ENCODE assay signal across 9 cellular contexts in the genomic region with DNA sequence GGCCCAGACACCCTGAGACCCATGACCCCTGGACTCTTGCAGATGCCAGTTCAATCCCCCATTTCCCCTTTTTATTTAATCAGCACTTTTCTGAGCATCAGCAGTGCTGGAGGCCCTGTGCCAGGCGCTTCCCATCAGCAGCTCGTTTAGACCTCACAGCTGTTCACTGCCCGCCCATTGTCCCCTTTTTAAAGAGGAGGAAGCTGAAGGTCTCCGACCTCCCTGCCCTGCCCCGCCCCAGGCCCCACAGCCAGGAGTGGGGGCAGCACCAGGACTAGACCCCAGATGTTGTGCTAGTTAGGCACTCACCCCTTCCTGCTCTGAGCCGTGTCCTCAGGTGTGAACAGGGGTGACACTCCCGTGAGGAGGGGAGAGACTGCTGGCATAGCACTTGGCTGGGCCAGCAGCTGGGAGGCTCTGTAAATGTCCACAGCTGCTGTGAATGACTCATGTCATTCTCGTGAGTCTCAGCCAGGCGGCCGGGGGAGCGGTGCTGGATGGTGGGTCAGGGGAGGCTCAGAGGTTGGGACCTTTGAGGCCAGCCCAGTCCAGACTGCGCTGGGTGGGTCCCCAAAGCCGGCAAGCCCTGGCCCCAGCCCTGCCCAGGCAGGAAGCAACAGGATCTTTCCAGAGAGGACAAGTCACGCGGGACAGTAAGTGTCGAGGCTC. TPM values are rescaled to one million over a fixed set of nuclear protein-coding genes. Genes with fewer than 3 reads are reported as not detected.
DNase-seq lines count a peak whose midpoint lies in the region; ATAC-seq and TF ChIP-seq lines count a peak whose summit lies in the region.
"Had no signal": no experiment of that assay in that cellular context is flagged by ENCODE, and none has a peak within 500 bp of the region (broad histone marks: within the 10 kb centered on the region; RNA-seq: fewer than 3 reads in every experiment).

No MANE protein-coding gene starts in this region.

- in situ Hi-C loops in GM23248 (cut with MboI), result no loop called here

- H3K36me3 ChIP-seq in GM23248 (ENCODE audit: low read depth) (no peaks in the 10 kb centered on the region), SK-N-SH (replicated peaks in 1 of 2; ENCODE audit: control insufficient read depth in 1 of 2, insufficient read depth in 2 of 2, low read length in 1 of 2) (no peaks in the 10 kb centered on the region), sigmoid colon (no peaks in the 10 kb centered on the region)

- TF ChIP-seq CTCF in SK-N-SH (IDR thresholded peaks at IDR 0.05) (no peak), sigmoid colon (IDR thresholded peaks at IDR 0.05) (no peak)

- no peak overlapping the region for H3K9ac ChIP-seq in GM23248
- no peak overlapping the region for H3K9ac ChIP-seq in SK-N-SH

- intact Hi-C loops in left cardiac atrium (cut with DNase I) (loop anchor here in 1 of 2 donors (10.0 kb wide), 1 partner anchor 61 kb away; no protein-coding TSS in a partner anchor), sigmoid colon (cut with DNase I) (no loop called here)

- H3K4me2 ChIP-seq in GM23248 (ENCODE audit: unreplicated experiment), result no peak overlapping the region
- no peak overlapping the region for H3K4me2 ChIP-seq in SK-N-SH
- H3K4me2 ChIP-seq: PC-9 had no signal

- H3K4me1 ChIP-seq in GM23248 (ENCODE audit: insufficient read depth), result 0 out of 2 replicates have a peak, but pooled peaks cover 2% of the 10 kb centered on the region
- peaks cover 0 to 10% of the 10 kb centered on the region in 2 experiments; a peak in 1 of 4 replicates for H3K4me1 ChIP-seq in SK-N-SH (ENCODE audit: control insufficient read depth in 1 of 2, insufficient read depth in 2 of 2, low read depth in 1 of 2, low read length in 1 of 2)
- H3K4me1 ChIP-seq in sigmoid colon, result peaks cover 0 to 29% (median 24%) of the 10 kb centered on the region in 4 donors

- peak; percentile 69 to 83 for ATAC-seq in left cardiac atrium
- ATAC-seq in T-cell (replicated peaks in 1 of 4), result no peak
- no peak for ATAC-seq in GM21381 (IDR thresholded peaks at IDR 0.05; ENCODE audit: unreplicated experiment)
- ATAC-seq in HG02588 (IDR thresholded peaks at IDR 0.05; ENCODE audit: unreplicated experiment), result no peak

- H3K27me3 ChIP-seq in GM23248 (replicated peaks; ENCODE audit: insufficient read depth) (peaks cover 20% of the 10 kb centered on the region; the same call in 1 of the 2 replicates), SK-N-SH (ENCODE audit: insufficient read depth) (no peaks in the 10 kb centered on the region), sigmoid colon (no peaks in the 10 kb centered on the region)

- CTCF ChIA-PET in SK-N-SH (lab: Yijun Ruan, JAX) (interaction anchor here (1.9 to 4.1 kb wide), 2 partner anchors 20 to 21 kb away, joined by 4 to 21 read pairs; no protein-coding TSS in a partner anchor), T-cell (lab: Charles Lee) (no interaction called here)

- H3K9me3 Mint-ChIP-seq in T-cell, result no peaks in the 10 kb centered on the region

- H3K4me3 Mint-ChIP-seq in T-cell, result no peak overlapping the region

- H3K27ac Mint-ChIP-seq in T-cell, result no peak overlapping the region

- no peaks in the 10 kb centered on the region for H3K36me3 Mint-ChIP-seq in T-cell

- no peak for TF ChIP-seq RAD21 in SK-N-SH (IDR thresholded peaks at IDR 0.05; ENCODE audit: low read length)

- H4K20me1 ChIP-seq in GM23248 (ENCODE audit: insufficient read depth), result no peaks in the 10 kb centered on the region
- H4K20me1 ChIP-seq in SK-N-SH (ENCODE audit: insufficient read depth), result no peaks in the 10 kb centered on the region

- no peak overlapping the region; the same call in 1 of the 2 replicates for H2AFZ ChIP-seq in GM23248
- H2AFZ ChIP-seq in SK-N-SH (ENCODE audit: low read depth), result no peak overlapping the region
- H2AFZ ChIP-seq: PC-9 had no signal

- H3K9me3 ChIP-seq in GM23248 (ENCODE audit: low read depth) (no peaks in the 10 kb centered on the region), SK-N-SH (no peaks in the 10 kb centered on the region), sigmoid colon (no peaks in the 10 kb centered on the region)

- H3K4me3 ChIP-seq in GM23248, result no peak overlapping the region
- H3K4me3 ChIP-seq in SK-N-SH (ENCODE audit: low read depth in 2 of 2, low read length in 1 of 2), result no peak overlapping the region
- no peak overlapping the region for H3K4me3 ChIP-seq in sigmoid colon
- H3K4me3 ChIP-seq: PC-9 had no signal

- TF ChIP-seq EP300 in SK-N-SH (IDR thresholded peaks at IDR 0.05; ENCODE audit: borderline replicate concordance in 1 of 2, low read depth in 1 of 2, low read length in 1 of 2) (no peak), sigmoid colon (IDR thresholded peaks at IDR 0.05) (no peak)

- H3K4me1 Mint-ChIP-seq in T-cell, result no peaks in the 10 kb centered on the region

- H3K79me2 ChIP-seq in GM23248 (ENCODE audit: insufficient read depth) (no peaks in the 10 kb centered on the region), SK-N-SH (ENCODE audit: insufficient read depth) (no peaks in the 10 kb centered on the region)

- H3K27ac ChIP-seq in GM23248, result no peak overlapping the region
- H3K27ac ChIP-seq in SK-N-SH (ENCODE audit: low read depth in 2 of 2, low read length in 1 of 2), result no peak overlapping the region
- peak overlapping the region; percentile 37 to 78 (median 53) for H3K27ac ChIP-seq in sigmoid colon
- H3K27ac ChIP-seq: PC-9 had no signal

- H3K27me3 Mint-ChIP-seq in T-cell, result no peaks in the 10 kb centered on the region

- WGBS in GM23248 (ENCODE audit: low coverage in 1 of 2, low lambda C conversion rate in 2 of 2, missing lambda C conversion rate in 2 of 2), 2 experiments, result 6 to 7% methylated on average over 15 to 16 of the region's 16 CpGs
- WGBS in SK-N-SH (ENCODE audit: low lambda C conversion rate), result 63% methylated on average over 9 of the region's 16 CpGs
- WGBS in sigmoid colon, 2 donors, result 21 to 47% methylated on average over 16 of the region's 16 CpGs

- DNase-seq in GM23248, result peak; percentile 69
- peak; percentile 32 for DNase-seq in SK-N-SH
- peak; percentile 69 for DNase-seq in left cardiac atrium
- peak; percentile 76 for DNase-seq in sigmoid colon
- no peak for DNase-seq in NCI-H1436 treated with DMSO at 0.1 percent for 48 hours (lab: John Stamatoyannopoulos, UW)
- no peak for DNase-seq in T-cell
- DNase-seq: PC-9 had no signal

- no peaks in the 10 kb centered on the region for H3K9me2 ChIP-seq in GM23248 (ENCODE audit: insufficient read depth)
- no peaks in the 10 kb centered on the region for H3K9me2 ChIP-seq in SK-N-SH

- POLR2A ChIA-PET in SK-N-SH (lab: Yijun Ruan, JAX) (interaction anchor here (0.8 kb wide), 1 partner anchor 16 kb away, joined by 3 read pairs; no protein-coding TSS in a partner anchor), T-cell (lab: Charles Lee) (no interaction called here)

- no peaks in the 10 kb centered on the region for H3F3A ChIP-seq in GM23248 (ENCODE audit: insufficient read depth)
- no peaks in the 10 kb centered on the region for H3F3A ChIP-seq in SK-N-SH (replicated peaks; ENCODE audit: insufficient read depth)

- TF ChIP-seq POLR2A in sigmoid colon (IDR thresholded peaks at IDR 0.05), result no peak

TF ChIP-seq in SK-N-SH, 30 proteins besides CTCF, POLR2A, EP300 and RAD21:
- TF ChIP-seq ELF1 (IDR thresholded peaks at IDR 0.05), result no peak
TF ChIP-seq in SK-N-SH: peak in this region for 0.

RNA-seq across cellular contexts. Expression of gene EMID1, which starts 19.9 kb away (rescaled TPM):
- total RNA-seq in GM23248 (2014; rRNA removed; shearing (Covaris generic)), result not detected in 2 replicates
- polyA plus RNA-seq in GM23248 (2016; fragmentation: Nextera tagmentation; extraction: Ambion mirVana) (not detected in 2 replicates), SK-N-SH (2012; rRNA removed) (0.71 and 1.1 TPM in 2 replicates), sigmoid colon (1 to 10 TPM; 3.2 to 5.9 (median 3.6) TPM)
- 0.59 and 1.2 TPM in 2 replicates for polyA plus RNA-seq in SK-N-SH (2012; cell fraction: cytosol; rRNA removed)
- polyA plus RNA-seq in SK-N-SH (2012; cell fraction: nucleus; rRNA removed), result 0.68 and 1.3 TPM in 2 replicates
- total RNA-seq in left cardiac atrium (1 to 10 TPM in 1 of 2 donors, under 1 TPM in 1; 0.52 to 1.8 TPM), sigmoid colon (1 to 10 TPM in 2 of 4 donors, under 1 TPM in 2; 0.27 to 4.7 (median 1.2) TPM), T-cell (1 to 10 TPM in 1 of 5 donors, under 1 TPM in 4; 0.32 to 1.5 (median 0.76) TPM)

RNA-seq across cellular contexts. Expression of gene RHBDD3, which starts 42.2 kb away (rescaled TPM):
- 37.3 and 43.5 TPM in 2 replicates for total RNA-seq in GM23248 (2014; rRNA removed; shearing (Covaris generic))
- 28.8 and 31.4 TPM in 2 replicates for polyA plus RNA-seq in GM23248 (2016; fragmentation: Nextera tagmentation; extraction: Ambion mirVana)
- 19.0 and 23.0 TPM in 2 replicates for polyA plus RNA-seq in SK-N-SH (2012; rRNA removed)
- 7.0 and 12.1 TPM in 2 replicates for polyA plus RNA-seq in SK-N-SH (2012; cell fraction: cytosol; rRNA removed)
- polyA plus RNA-seq in SK-N-SH (2012; cell fraction: nucleus; rRNA removed), result 47.6 and 71.1 TPM in 2 replicates
- total RNA-seq in left cardiac atrium, result 10 to 100 TPM; 15.6 to 19.0 TPM
- total RNA-seq in sigmoid colon, result 10 to 100 TPM; 16.1 to 20.5 (median 18.0) TPM
- 10 to 100 TPM in 1 of 3 donors, 1 to 10 TPM in 2; 5.4 to 40.7 (median 8.3) TPM for polyA plus RNA-seq in sigmoid colon
- total RNA-seq in T-cell, result 10 to 100 TPM; 14.1 to 25.4 (median 22.1) TPM

RNA-seq across cellular contexts. Expression of gene EWSR1, which starts 42.5 kb away (rescaled TPM):
- 154 and 190 TPM in 2 replicates for total RNA-seq in GM23248 (2014; rRNA removed; shearing (Covaris generic))
- polyA plus RNA-seq in GM23248 (2016; fragmentation: Nextera tagmentation; extraction: Ambion mirVana) (198 and 210 TPM in 2 replicates), SK-N-SH (2012; rRNA removed) (173 and 234 TPM in 2 replicates), sigmoid colon (100 to 1,000 TPM in 1 of 3 donors, 10 to 100 TPM in 2; 81.4 to 182 (median 83.5) TPM)
- 103 and 111 TPM in 2 replicates for polyA plus RNA-seq in SK-N-SH (2012; cell fraction: cytosol; rRNA removed)
- 442 and 643 TPM in 2 replicates for polyA plus RNA-seq in SK-N-SH (2012; cell fraction: nucleus; rRNA removed)
- total RNA-seq in left cardiac atrium (100 to 1,000 TPM; 109 to 175 TPM), sigmoid colon (100 to 1,000 TPM; 170 to 233 (median 177) TPM), T-cell (100 to 1,000 TPM; 254 to 308 (median 260) TPM)

Comparison
In these comparisons a context has a peak if more than half of its experiments do, and no peak if none do; other contexts are left out.
1. DNase-seq: peak in GM23248 (single experiment), SK-N-SH (single experiment), left cardiac atrium (single experiment) and sigmoid colon (single experiment); none in NCI-H1436 treated with DMSO at 0.1 percent for 48 hours (single experiment) and T-cell (0 of 34).
2. H3K27ac ChIP-seq: peak in sigmoid colon (4 of 4); none in GM23248 (single experiment) and SK-N-SH (0 of 2).
3. ATAC-seq: peak in left cardiac atrium (2 of 2); none in T-cell (0 of 4), GM21381 (single experiment) and HG02588 (single experiment).